ENCODE assay signal across 23 cellular contexts in the genomic region with DNA sequence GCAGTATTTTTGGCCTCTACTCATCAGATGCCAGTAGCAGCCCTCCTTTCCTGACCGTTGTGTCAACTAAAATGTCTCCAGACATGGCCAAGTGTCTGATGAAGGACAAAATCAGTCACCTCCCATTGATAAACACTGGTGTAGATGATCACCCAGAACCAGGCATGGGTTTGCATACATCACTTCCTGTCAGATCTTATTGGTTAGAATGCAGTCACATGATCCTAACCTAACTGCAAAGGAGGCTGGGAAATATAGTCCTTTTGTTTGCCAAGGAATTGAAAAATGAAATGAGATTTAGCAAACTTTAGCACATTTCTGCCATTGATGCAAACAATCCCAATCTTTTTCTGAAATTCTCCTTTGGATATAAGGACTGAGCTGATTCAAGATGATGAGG.
"Had no signal": no experiment of that assay in that cellular context is flagged by ENCODE, and none has a peak within 500 bp of the region (broad histone marks: within the 10 kb centered on the region; RNA-seq: fewer than 3 reads in every experiment).

No MANE protein-coding gene starts in this region.

- ATAC-seq: left cardiac atrium; lower lobe of right lung; natural killer cell; stimulated activated effector memory CD8-positive, alpha-beta T cell treated with anti-CD3 and anti-CD28 coated beads, Interleukin-12 subunit alpha, Interleukin-12 subunit beta, amount 100 ng/mL, for 72 hours; stimulated activated naive CD8-positive, alpha-beta T cell treated with anti-CD3 and anti-CD28 coated beads, Interleukin-15, Interleukin-2, amounts not matched to agents 100 U/mL and 50 U/mL, for 24 hours had no signal

- H3K36me3 ChIP-seq: left ventricle myocardium inferior, lower lobe of right lung, ovary, right atrium auricular region, sigmoid colon, suprapubic skin, thyroid gland, upper lobe of left lung, uterus had no signal

- FAIRE-seq: endothelial cell of umbilical vein, kidney had no signal

- H3K4me1 ChIP-seq: left ventricle myocardium inferior, lower lobe of right lung, right atrium auricular region, sigmoid colon, suprapubic skin, thyroid gland, upper lobe of left lung, uterus had no signal

- H3K79me2 ChIP-seq: hepatocyte had no signal

- H3K9me3 ChIP-seq: lower lobe of right lung, ovary, right atrium auricular region, sigmoid colon, suprapubic skin, thyroid gland, upper lobe of left lung, uterus had no signal

- H3K27ac ChIP-seq: hepatocyte, left ventricle myocardium inferior, lower lobe of right lung, ovary, right atrium auricular region, sigmoid colon, skin epidermis, suprapubic skin, thyroid gland, upper lobe of left lung, uterus had no signal

- DNase-seq: dermis blood vessel endothelial cell; endodermal cell; foreskin melanocyte; head of caudate nucleus; kidney; left cardiac atrium; left ventricle myocardium inferior; lower lobe of right lung; natural killer cell; ovary; sigmoid colon; stimulated activated CD4-positive, alpha-beta T cell treated with anti-CD3 and anti-CD28 coated beads, Interleukin-12 subunit alpha, Interleukin-12 subunit beta, amount 100 ng/mL, for 4 hours; stimulated activated CD8-positive, alpha-beta memory T cell treated with anti-CD3 and anti-CD28 coated beads, Interleukin-4, amount 100 ng/mL, for 48 hours; stimulated activated naive CD8-positive, alpha-beta T cell treated with anti-CD3 and anti-CD28 coated beads, Interleukin-15, Interleukin-2, amounts not matched to agents 100 U/mL and 50 U/mL, for 24 hours; thyroid gland; upper lobe of left lung; uterus had no signal

- H3K4me3 ChIP-seq: hepatocyte, left ventricle myocardium inferior, lower lobe of right lung, ovary, right atrium auricular region, sigmoid colon, skin epidermis, suprapubic skin, thyroid gland, upper lobe of left lung, uterus had no signal

- H3K27me3 ChIP-seq: hepatocyte, ovary, right atrium auricular region, sigmoid colon, suprapubic skin, thyroid gland, upper lobe of left lung, uterus had no signal

- H3K4me2 ChIP-seq: hepatocyte had no signal

- H2AFZ ChIP-seq: hepatocyte had no signal
